ENCODE assay signal across 2 cellular contexts in genomic region chr2:31235504-31235902, GRCh38.
TF ChIP-seq lines count a peak whose summit lies in the region.

No MANE protein-coding gene starts in this region.

TF ChIP-seq in GM12878, 131 proteins besides CTCF, POLR2A, EP300 and RAD21:
- no peak for TF ChIP-seq BHLHE40 (IDR thresholded peaks at IDR 0.05; ENCODE audit: borderline replicate concordance in 1 of 2, low read depth in 2 of 2, low read length in 1 of 2)
- TF ChIP-seq E2F4 (IDR thresholded peaks at IDR 0.05; ENCODE audit: low read depth, low read length), result no peak
- TF ChIP-seq SUPT20H (IDR thresholded peaks at IDR 0.05; ENCODE audit: borderline replicate concordance, control insufficient read depth, low read depth, low read length), result no peak
- TF ChIP-seq SP1 (IDR thresholded peaks at IDR 0.05; ENCODE audit: low read depth, low read length), result no peak
- TF ChIP-seq ZSCAN29 (IDR thresholded peaks at IDR 0.05), result no peak
- no peak for TF ChIP-seq CEBPB (IDR thresholded peaks at IDR 0.05; ENCODE audit: borderline replicate concordance in 1 of 2, low read depth in 2 of 2, low read length in 2 of 2)
- TF ChIP-seq NR2F1 (conservative IDR thresholded peaks at IDR 0.05), result no peak
- no peak for TF ChIP-seq DPF2 (IDR thresholded peaks at IDR 0.05)
- TF ChIP-seq REST (IDR thresholded peaks at IDR 0.05; ENCODE audit: low read depth, low read length), result no peak
- TF ChIP-seq STAT3 (IDR thresholded peaks at IDR 0.05; ENCODE audit: low read depth, low read length), result no peak
- TF ChIP-seq POLR2AphosphoS5 (IDR thresholded peaks at IDR 0.05; ENCODE audit: low read length), result no peak

TF ChIP-seq in GM12891, 5 proteins besides CTCF, POLR2A, EP300 and RAD21:
- no peak for TF ChIP-seq POU2F2 (IDR thresholded peaks at IDR 0.05; ENCODE audit: low read depth, low read length)
- TF ChIP-seq SPI1 (IDR thresholded peaks at IDR 0.05; ENCODE audit: low read depth, low read length), result no peak
- no peak for TF ChIP-seq POLR2AphosphoS5 (IDR thresholded peaks at IDR 0.05; ENCODE audit: low read depth, low read length)
